In genomic region chr14:68314642-68315041, GRCh38 we compare ENCODE assay signal across 23 cellular contexts.
"Had no signal": no experiment of that assay in that cellular context is flagged by ENCODE, and none has a peak within 500 bp of the region (broad histone marks: within the 10 kb centered on the region; RNA-seq: fewer than 3 reads in every experiment).

No MANE protein-coding gene starts in this region.

- H3K4me3 ChIP-seq: coronary artery, dorsolateral prefrontal cortex, sigmoid colon, stomach, thyroid gland, upper lobe of right lung had no signal

- H3K27ac ChIP-seq: brain microvascular endothelial cell, coronary artery, neutrophil, sigmoid colon, stomach, thyroid gland, upper lobe of right lung had no signal

- H3K36me3 ChIP-seq: brain microvascular endothelial cell, neutrophil, sigmoid colon, stomach, thyroid gland, upper lobe of right lung had no signal

- H3K36me3 Mint-ChIP-seq: natural killer cell had no signal

- H3K9me3 Mint-ChIP-seq: activated naive CD8-positive, alpha-beta T cell treated with anti-CD3 and anti-CD28 coated beads, Interleukin-2, amount 10 ng/mL, durations not matched to agents 7 days and 5 days; activated T-cell treated with anti-CD3 and anti-CD28 coated beads, Interleukin-2, amount 50 U/mL, for 72 hours; natural killer cell; stimulated activated effector memory CD8-positive, alpha-beta T cell treated with anti-CD3 and anti-CD28 coated beads, Interleukin-12 subunit alpha, Interleukin-12 subunit beta, amount 100 ng/mL, for 72 hours had no signal

- DNase-seq: activated CD4-positive, alpha-beta T cell treated with anti-CD3 and anti-CD28 coated beads for 4 hours; activated CD4-positive, alpha-beta T cell treated with anti-CD3 and anti-CD28 coated beads, Interleukin-2, amount 50 U/mL, for 4 hours; activated effector memory CD4-positive, alpha-beta T cell treated with Interleukin-2 at 50 U/mL for 16 hours; activated naive CD4-positive, alpha-beta T cell treated with Interleukin-2 at 50 U/mL for 16 hours; activated naive CD8-positive, alpha-beta T cell treated with anti-CD3 and anti-CD28 coated beads, Interleukin-2, amount 10 ng/mL, durations not matched to agents 7 days and 5 days; activated T-cell treated with anti-CD3 and anti-CD28 coated beads for 4 hours; activated T-cell treated with anti-CD3 and anti-CD28 coated beads, Interleukin-2, amount 50 U/mL, for 72 hours; amniotic stem cell; brain microvascular endothelial cell; dorsolateral prefrontal cortex; effector memory CD4-positive, alpha-beta T cell; foreskin fibroblast; head of caudate nucleus; natural killer cell; sigmoid colon; small intestine; stimulated activated CD4-positive, alpha-beta T cell treated with anti-CD3 and anti-CD28 coated beads, Interleukin-4, amount 100 ng/mL, for 24 hours; stomach; thyroid gland; upper lobe of right lung had no signal

- H3K9me3 ChIP-seq: neutrophil, sigmoid colon, stomach, thyroid gland, upper lobe of right lung had no signal

- ATAC-seq: activated T-cell treated with anti-CD3 and anti-CD28 coated beads, Interleukin-2, amount 50 U/mL, for 72 hours; natural killer cell; stimulated activated effector memory CD8-positive, alpha-beta T cell treated with anti-CD3 and anti-CD28 coated beads, Interleukin-12 subunit alpha, Interleukin-12 subunit beta, amount 100 ng/mL, for 72 hours; upper lobe of right lung had no signal

- H3K27me3 Mint-ChIP-seq: activated naive CD8-positive, alpha-beta T cell treated with anti-CD3 and anti-CD28 coated beads, Interleukin-2, amount 10 ng/mL, durations not matched to agents 7 days and 5 days had no signal

- H3K27ac Mint-ChIP-seq: activated T-cell treated with anti-CD3 and anti-CD28 coated beads, Interleukin-2, amount 50 U/mL, for 72 hours; natural killer cell; stimulated activated effector memory CD8-positive, alpha-beta T cell treated with anti-CD3 and anti-CD28 coated beads, Interleukin-12 subunit alpha, Interleukin-12 subunit beta, amount 100 ng/mL, for 72 hours had no signal

- H3K27me3 ChIP-seq: brain microvascular endothelial cell, dorsolateral prefrontal cortex, neutrophil, sigmoid colon, stomach, thyroid gland, upper lobe of right lung had no signal

- H3K4me3 Mint-ChIP-seq: activated naive CD8-positive, alpha-beta T cell treated with anti-CD3 and anti-CD28 coated beads, Interleukin-2, amount 10 ng/mL, durations not matched to agents 7 days and 5 days; activated T-cell treated with anti-CD3 and anti-CD28 coated beads, Interleukin-2, amount 50 U/mL, for 72 hours; natural killer cell; stimulated activated effector memory CD8-positive, alpha-beta T cell treated with anti-CD3 and anti-CD28 coated beads, Interleukin-12 subunit alpha, Interleukin-12 subunit beta, amount 100 ng/mL, for 72 hours had no signal
